8 cellular contexts compared by ENCODE assay signal in genomic region chr1:167715653-167716302, GRCh38. TPM values are rescaled to one million over a fixed set of nuclear protein-coding genes. Genes with fewer than 3 reads are reported as not detected.
A peak's percentile ranks its signal among the peaks of the same experiment; 100 is the strongest.
DNase-seq lines count a peak whose midpoint lies in the region; ATAC-seq and TF ChIP-seq lines count a peak whose summit lies in the region.

No MANE protein-coding gene starts in this region.

- in situ Hi-C loops in astrocyte of the cerebellum (cut with HindIII; ENCODE audit: low sequenced_read_pairs), result no loop called here

- intact Hi-C loops in right lobe of liver (cut with DNase I) (no loop called here), upper lobe of right lung (cut with DNase I) (no loop called here)

- 1% methylated on average over 13 of the region's 13 CpGs for WGBS in right lobe of liver (ENCODE audit: insufficient coverage, low coverage, low lambda C conversion rate, missing lambda C conversion rate)

- H3K4me1 ChIP-seq in right lobe of liver (peaks cover 0 to 13% (median 2%) of the 10 kb centered on the region in 4 donors), upper lobe of right lung (peaks cover under 1% of the 10 kb centered on the region)

- H3K9me3 ChIP-seq in right lobe of liver (no peaks in the 10 kb centered on the region), upper lobe of right lung (no peaks in the 10 kb centered on the region)

- DNase-seq in astrocyte of the cerebellum (ENCODE audit: low read depth) (no peak), right lobe of liver (no peak), upper lobe of right lung (no peak), GOT3 (lab: John Stamatoyannopoulos, UW) (no peak), OCI-M2 (lab: John Stamatoyannopoulos, UW; ENCODE audit: unreplicated experiment) (no peak)

- H3K4me3 ChIP-seq in GM12875 (ENCODE audit: low read depth, low read length), result peak overlapping the region; percentile 34
- H3K4me3 ChIP-seq in astrocyte of the cerebellum (ENCODE audit: low read depth, low read length), result peak overlapping the region; percentile 86
- peak overlapping the region; percentile 23 to 81 (median 63) for H3K4me3 ChIP-seq in right lobe of liver
- H3K4me3 ChIP-seq in upper lobe of right lung, result peak overlapping the region; percentile 81

- TF ChIP-seq POLR2A in right lobe of liver (IDR thresholded peaks at IDR 0.05), result no peak

- peak; percentile 2 for ATAC-seq in HG03439 (IDR thresholded peaks at IDR 0.05; ENCODE audit: unreplicated experiment)
- ATAC-seq in right lobe of liver, result peak in 2 of 4 donors; percentile 1 to 5
- ATAC-seq in upper lobe of right lung, result no peak
- no peak for ATAC-seq in HG02763 (IDR thresholded peaks at IDR 0.05; ENCODE audit: unreplicated experiment)

- TF ChIP-seq CTCF in GM12875 (IDR thresholded peaks at IDR 0.05; ENCODE audit: borderline replicate concordance, insufficient read depth, low read depth, low read length), result no peak
- no peak for TF ChIP-seq CTCF in astrocyte of the cerebellum (IDR thresholded peaks at IDR 0.05; ENCODE audit: low read depth, low read length, missing control alignments)
- no peak for TF ChIP-seq CTCF in right lobe of liver (IDR thresholded peaks at IDR 0.05)
- no peak for TF ChIP-seq CTCF in upper lobe of right lung (IDR thresholded peaks at IDR 0.05)

- H3K27me3 ChIP-seq in right lobe of liver (no peaks in the 10 kb centered on the region), upper lobe of right lung (no peaks in the 10 kb centered on the region)

- H3K27ac ChIP-seq in right lobe of liver, result peak overlapping the region; percentile 54 to 75 (median 57)
- peak overlapping the region; percentile 65 for H3K27ac ChIP-seq in upper lobe of right lung

- no peaks in the 10 kb centered on the region for H3K36me3 ChIP-seq in right lobe of liver
- H3K36me3 ChIP-seq in upper lobe of right lung, result no peaks in the 10 kb centered on the region

RNA-seq across cellular contexts. Expression of gene MPZL1, which starts 6.0 kb away (rescaled TPM):
- total RNA-seq in right lobe of liver (10 to 100 TPM; 15.7 to 43.3 (median 18.9) TPM), upper lobe of right lung (85.2 TPM)

Comparison
In these comparisons a context has a peak if more than half of its experiments do, and no peak if none do; other contexts are left out.
1. H3K4me3 ChIP-seq: peak in every context shown above with its lines; median percentile 86 in astrocyte of the cerebellum; 81 in upper lobe of right lung; 63 in right lobe of liver; 34 in GM12875.